In the genomic region with DNA sequence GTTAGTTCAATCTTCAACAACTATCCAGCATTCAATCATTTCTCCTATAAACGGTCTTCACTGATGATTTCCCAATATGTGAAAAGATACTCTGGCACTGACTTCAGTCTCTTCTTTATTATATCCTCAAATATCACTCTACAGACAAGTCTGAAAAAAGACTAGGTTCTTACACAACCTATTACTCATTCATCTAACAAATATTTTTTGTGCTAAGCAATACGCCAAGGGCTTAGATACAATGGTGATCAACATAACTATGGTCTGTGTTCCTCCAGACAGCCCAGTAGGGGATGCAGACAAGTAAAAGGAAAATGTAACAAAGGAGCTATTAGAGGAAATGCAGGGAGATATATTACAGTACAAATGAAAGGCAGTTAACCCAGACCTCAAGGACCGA, we compare ENCODE assay signal across 19 cellular contexts.
DNase-seq lines count a peak whose midpoint lies in the region; TF ChIP-seq lines count a peak whose summit lies in the region.
"Had no signal": no experiment of that assay in that cellular context is flagged by ENCODE, and none has a peak within 500 bp of the region (broad histone marks: within the 10 kb centered on the region; RNA-seq: fewer than 3 reads in every experiment).

No MANE protein-coding gene starts in this region.

- H3K79me1 ChIP-seq in mesenchymal stem cell (replicated peaks; ENCODE audit: low read length, poor library complexity, severe bottlenecking), result no peaks in the 10 kb centered on the region

- H2AFZ ChIP-seq in mesenchymal stem cell (ENCODE audit: low read depth, low read length), result no peak overlapping the region
- H2AFZ ChIP-seq in Karpas-422 (ENCODE audit: low read length), result no peak overlapping the region

- H3K27ac ChIP-seq in mesenchymal stem cell (ENCODE audit: low read length, poor library complexity, severe bottlenecking), result no peak overlapping the region
- no peak overlapping the region for H3K27ac ChIP-seq in Karpas-422 (ENCODE audit: low read length)
- H3K27ac ChIP-seq: psoas muscle, SJCRH30, uterus had no signal

- DNase-seq in AG09319 (ENCODE audit: extremely low read depth, low read depth) (peak; percentile 38), NCI-H2227 (lab: John Stamatoyannopoulos, UW; ENCODE audit: unreplicated experiment) (peak; percentile 26), choroid plexus epithelial cell (ENCODE audit: low read depth) (peak; percentile 67), mesenchymal stem cell (no peak), cerebellar nuclear complex (lab: John Stamatoyannopoulos, UW) (no peak), T-helper 2 cell (no peak), Karpas-422 (no peak), DMS 273 treated with DMSO at 0.1 percent for 48 hours (lab: John Stamatoyannopoulos, UW) (no peak)
- DNase-seq: activated CD4-positive, alpha-beta memory T cell treated with anti-CD3 and anti-CD28 coated beads, Interleukin-2, amount 10 ng/mL, durations not matched to agents 7 days and 5 days; activated naive CD4-positive, alpha-beta T cell treated with anti-CD3 and anti-CD28 coated beads, Interleukin-2, amount 10 ng/mL, durations not matched to agents 7 days and 5 days; activated T-cell treated with anti-CD3 and anti-CD28 coated beads, Interleukin-2, amount 50 U/mL, for 24 hours; MG63; mucosa of descending colon; psoas muscle; SJCRH30; stimulated activated CD4-positive, alpha-beta T cell treated with anti-CD3 and anti-CD28 coated beads, Interleukin-4, amount 100 ng/mL, for 4 hours; uterus had no signal

- H3K27me3 ChIP-seq in mesenchymal stem cell (ENCODE audit: control insufficient read depth in 1 of 2, insufficient read depth in 1 of 2, low read length in 2 of 2) (no peaks in the 10 kb centered on the region), Karpas-422 (ENCODE audit: low read length) (0 out of 2 replicates have a peak, but pooled peaks cover 2% of the 10 kb centered on the region)
- H3K27me3 ChIP-seq: MG63, uterus had no signal

- H4K8ac ChIP-seq in mesenchymal stem cell (ENCODE audit: low read length), result no peak overlapping the region

- H3K4me1 ChIP-seq in mesenchymal stem cell (ENCODE audit: control insufficient read depth, insufficient read depth, low read depth, low read length), result no peaks in the 10 kb centered on the region
- no peaks in the 10 kb centered on the region for H3K4me1 ChIP-seq in Karpas-422 (ENCODE audit: low read length)
- H3K4me1 ChIP-seq: SJCRH30, uterus had no signal

- no peak overlapping the region for H2BK5ac ChIP-seq in mesenchymal stem cell (ENCODE audit: low read depth, low read length, poor library complexity, severe bottlenecking)

- 90% methylated on average over 3 of the region's 3 CpGs for WGBS in mesenchymal stem cell

- H2AK5ac ChIP-seq in mesenchymal stem cell (ENCODE audit: low read length, severe bottlenecking), result no peak overlapping the region

- H2BK12ac ChIP-seq in mesenchymal stem cell (ENCODE audit: low read length in 2 of 2), result no peak overlapping the region

- H3K4ac ChIP-seq in mesenchymal stem cell (ENCODE audit: low read depth in 1 of 2, low read length in 2 of 2), result no peak overlapping the region

- no peak overlapping the region for H3K23ac ChIP-seq in mesenchymal stem cell (ENCODE audit: low read length in 2 of 2)

- H3K18ac ChIP-seq in mesenchymal stem cell (ENCODE audit: low read depth in 1 of 2, low read length in 2 of 2), result no peak overlapping the region

- H3K79me2 ChIP-seq in Karpas-422 (ENCODE audit: low read length), result no peaks in the 10 kb centered on the region

- H3K9ac ChIP-seq in mesenchymal stem cell (ENCODE audit: low read length) (peak overlapping the region; percentile 57), Karpas-422 (ENCODE audit: low read length) (no peak overlapping the region)

- H3K4me2 ChIP-seq in mesenchymal stem cell (ENCODE audit: low read length, poor library complexity, severe bottlenecking) (no peak overlapping the region), Karpas-422 (ENCODE audit: low read depth, low read length, poor library complexity, severe bottlenecking) (no peak overlapping the region)

- H4K20me1 ChIP-seq in Karpas-422 (ENCODE audit: insufficient read depth, low read depth, low read length), result no peaks in the 10 kb centered on the region

- H3K9me2 ChIP-seq in Karpas-422 (replicated peaks; ENCODE audit: insufficient read depth, low read length), result no peaks in the 10 kb centered on the region

- H3K36me3 ChIP-seq in mesenchymal stem cell (ENCODE audit: control insufficient read depth in 1 of 2, insufficient read depth in 2 of 2, low read depth in 1 of 2, low read length in 2 of 2), result no peaks in the 10 kb centered on the region
- no peaks in the 10 kb centered on the region for H3K36me3 ChIP-seq in Karpas-422 (ENCODE audit: insufficient read depth, low read length)
- H3K36me3 ChIP-seq: MG63, SJCRH30, uterus had no signal

- no peak overlapping the region for H4K91ac ChIP-seq in mesenchymal stem cell (ENCODE audit: low read length)

- H2BK15ac ChIP-seq in mesenchymal stem cell (ENCODE audit: low read depth, poor library complexity, severe bottlenecking), result no peak overlapping the region

- no peak overlapping the region for H3K4me3 ChIP-seq in choroid plexus epithelial cell (ENCODE audit: low read depth, low read length)
- no peak overlapping the region for H3K4me3 ChIP-seq in mesenchymal stem cell (ENCODE audit: insufficient read depth in 1 of 2, low read depth in 1 of 2, low read length in 2 of 2)
- H3K4me3 ChIP-seq in Karpas-422 (ENCODE audit: low read length), result no peak overlapping the region
- H3K4me3 ChIP-seq: coronary artery, GM12878, MG63, mucosa of descending colon, psoas muscle, SJCRH30, uterus had no signal

- H2BK120ac ChIP-seq in mesenchymal stem cell (ENCODE audit: low read depth, low read length), result no peak overlapping the region

- no peaks in the 10 kb centered on the region for H3K9me3 ChIP-seq in mesenchymal stem cell (ENCODE audit: control insufficient read depth, low read length)
- H3K9me3 ChIP-seq in Karpas-422 (ENCODE audit: low read length), result no peaks in the 10 kb centered on the region
- H3K9me3 ChIP-seq: MG63, mucosa of descending colon, psoas muscle, SJCRH30, uterus had no signal

- peak; percentile 17 for TF ChIP-seq CTCF in AG09319 (IDR thresholded peaks at IDR 0.05; ENCODE audit: low read depth, low read length)
- TF ChIP-seq CTCF in choroid plexus epithelial cell (conservative IDR thresholded peaks at IDR 0.05; ENCODE audit: low read depth, low read length), result peak; percentile 5

- H3K14ac ChIP-seq in mesenchymal stem cell (ENCODE audit: low read length in 2 of 2), result no peak overlapping the region

Comparison
In these comparisons a context has a peak if more than half of its experiments do, and no peak if none do; other contexts are left out.
1. DNase-seq: peak in AG09319 (single experiment), NCI-H2227 (single experiment) and choroid plexus epithelial cell (single experiment); none in mesenchymal stem cell (single experiment), cerebellar nuclear complex (0 of 2), T-helper 2 cell (0 of 5), Karpas-422 (single experiment) and DMS 273 treated with DMSO at 0.1 percent for 48 hours (single experiment).